In genomic region chr3:105869531-105869833, GRCh38 we compare ENCODE assay signal across 8 cellular contexts. TPM values are rescaled to one million over a fixed set of nuclear protein-coding genes. Genes with fewer than 3 reads are reported as not detected.
A peak's percentile ranks its signal among the peaks of the same experiment; 100 is the strongest.
DNase-seq lines count a peak whose midpoint lies in the region; ATAC-seq and TF ChIP-seq lines count a peak whose summit lies in the region.

No MANE protein-coding gene starts in this region.

- peaks cover 43% of the 10 kb centered on the region for H3K4me1 Mint-ChIP-seq in progenitor cell of endocrine pancreas (ENCODE audit: low read depth)

- H3K36me3 ChIP-seq in DOHH2 (ENCODE audit: control insufficient read depth, low read length) (peaks cover 32% of the 10 kb centered on the region), SJCRH30 (no peaks in the 10 kb centered on the region), esophagus muscularis mucosa (peaks cover 0 to under 1% (median 0%) of the 10 kb centered on the region in 4 donors)

- DNase-seq in SJCRH30 (no peak), esophagus muscularis mucosa (ENCODE audit: extremely low spot score) (no peak), progenitor cell of endocrine pancreas (ENCODE audit: low spot score, unreplicated experiment) (no peak), SW 1271 (lab: John Stamatoyannopoulos, UW) (no peak), NOMO-1 treated with DMSO at 0.1 percent for 48 hours (lab: John Stamatoyannopoulos, UW; ENCODE audit: unreplicated experiment) (no peak)

- H3K27ac ChIP-seq in DOHH2 (ENCODE audit: low read depth, low read length) (peak overlapping the region; percentile 23), SJCRH30 (peak overlapping the region; percentile 75), esophagus muscularis mucosa (replicated peaks in 1 of 4) (peak overlapping the region; percentile 91 to 98 (median 94))

- no peak for TF ChIP-seq POLR2A in esophagus muscularis mucosa (IDR thresholded peaks at IDR 0.05; ENCODE audit: low read depth)

- no peak for TF ChIP-seq EP300 in esophagus muscularis mucosa (IDR thresholded peaks at IDR 0.05)

- H3K9me3 Mint-ChIP-seq in progenitor cell of endocrine pancreas (ENCODE audit: low read depth), result no peaks in the 10 kb centered on the region

- peak overlapping the region; percentile 99 for H3K27ac Mint-ChIP-seq in progenitor cell of endocrine pancreas

- H3K4me2 ChIP-seq in DOHH2 (ENCODE audit: low read length), result peak overlapping the region; percentile 95

- no peak for ATAC-seq in HG03280 (IDR thresholded peaks at IDR 0.05; ENCODE audit: unreplicated experiment)
- ATAC-seq in GM19397 (IDR thresholded peaks at IDR 0.05; ENCODE audit: unreplicated experiment), result no peak

- no peaks in the 10 kb centered on the region for H3K9me2 ChIP-seq in DOHH2 (replicated peaks; ENCODE audit: control insufficient read depth, low read length)

- TF ChIP-seq CTCF in DOHH2 (IDR thresholded peaks at IDR 0.05; ENCODE audit: low read depth, low read length, poor library complexity, severe bottlenecking), result no peak
- no peak for TF ChIP-seq CTCF in esophagus muscularis mucosa (IDR thresholded peaks at IDR 0.05)
- TF ChIP-seq CTCF in progenitor cell of endocrine pancreas (IDR thresholded peaks at IDR 0.05; ENCODE audit: unreplicated experiment), result no peak

- H3K4me3 Mint-ChIP-seq in progenitor cell of endocrine pancreas (ENCODE audit: low read depth), result peak overlapping the region; percentile 98

- H3K27me3 ChIP-seq in DOHH2 (ENCODE audit: control insufficient read depth, low read length) (no peaks in the 10 kb centered on the region), SJCRH30 (no peaks in the 10 kb centered on the region), esophagus muscularis mucosa (no peaks in the 10 kb centered on the region)

- H3F3A ChIP-seq in DOHH2 (ENCODE audit: control insufficient read depth, insufficient read depth), result no peaks in the 10 kb centered on the region; the same call in 1 of the 2 replicates

- H3K27me3 Mint-ChIP-seq in progenitor cell of endocrine pancreas, result no peaks in the 10 kb centered on the region

- H3K4me3 ChIP-seq in DOHH2 (ENCODE audit: low read length) (peak overlapping the region; percentile 89), SJCRH30 (peak overlapping the region; percentile 97), esophagus muscularis mucosa (peak overlapping the region; percentile 66 to 96 (median 83))

- H3K79me2 ChIP-seq in DOHH2 (ENCODE audit: control insufficient read depth, low read length), result peaks cover 49% of the 10 kb centered on the region

- peaks cover 5% of the 10 kb centered on the region for H3K36me3 Mint-ChIP-seq in progenitor cell of endocrine pancreas (ENCODE audit: insufficient read depth)

- no peaks in the 10 kb centered on the region for H3K9me3 ChIP-seq in DOHH2 (ENCODE audit: control insufficient read depth, insufficient read depth, low read length)
- H3K9me3 ChIP-seq in SJCRH30 (replicated peaks), result no peaks in the 10 kb centered on the region
- no peaks in the 10 kb centered on the region for H3K9me3 ChIP-seq in esophagus muscularis mucosa

- peaks cover 42% of the 10 kb centered on the region for H3K4me1 ChIP-seq in DOHH2 (ENCODE audit: control insufficient read depth, low read length)
- H3K4me1 ChIP-seq in SJCRH30, result peaks cover 24% of the 10 kb centered on the region; the same call in 1 of the 2 replicates
- peaks cover 16 to 42% (median 41%) of the 10 kb centered on the region in 4 donors for H3K4me1 ChIP-seq in esophagus muscularis mucosa

- no peaks in the 10 kb centered on the region for H4K20me1 ChIP-seq in DOHH2 (ENCODE audit: control insufficient read depth, insufficient read depth, low read depth, low read length)

- WGBS in esophagus muscularis mucosa, result 2% methylated on average over 3 of the region's 3 CpGs

- intact Hi-C loops in esophagus muscularis mucosa (cut with DNase I), result no loop called here

RNA-seq across cellular contexts. Expression of gene CBLB, which starts 0.7 kb away (rescaled TPM):
- 15.7 and 22.3 TPM in 2 replicates for total RNA-seq in SJCRH30 (2014; rRNA removed; shearing (Covaris generic))
- total RNA-seq in esophagus muscularis mucosa, result 10 to 100 TPM; 20.7 to 35.7 (median 26.2) TPM
- 64.1 and 69.8 TPM in 2 replicates for total RNA-seq in progenitor cell of endocrine pancreas

Comparison
In these comparisons a context has a peak if more than half of its experiments do, and no peak if none do; other contexts are left out.
1. H3K27ac ChIP-seq: peak in every context shown above with its lines; median percentile 94 in esophagus muscularis mucosa; 75 in SJCRH30; 23 in DOHH2.